Comparison of ENCODE assay signal across 17 cellular contexts in genomic region chr1:93977546-93977945, GRCh38.
A peak's percentile ranks its signal among the peaks of the same experiment; 100 is the strongest.
DNase-seq lines count a peak whose midpoint lies in the region; ATAC-seq and TF ChIP-seq lines count a peak whose summit lies in the region.
"Had no signal": no experiment of that assay in that cellular context is flagged by ENCODE, and none has a peak within 500 bp of the region (broad histone marks: within the 10 kb centered on the region; RNA-seq: fewer than 3 reads in every experiment).

No MANE protein-coding gene starts in this region.

- no peak for TF ChIP-seq CTCF in choroid plexus epithelial cell (conservative IDR thresholded peaks at IDR 0.05; ENCODE audit: low read depth, low read length)
- TF ChIP-seq CTCF in ascending aorta (IDR thresholded peaks at IDR 0.05), result no peak

- intact Hi-C loops in Right ventricle myocardium inferior (cut with DNase I) (no loop called here), ascending aorta (cut with DNase I) (no loop called here)

- no peak overlapping the region for H3K27ac ChIP-seq in ascending aorta
- H3K27ac ChIP-seq: adrenal gland, KMS-11, vagina had no signal

- no peaks in the 10 kb centered on the region for H3K36me3 ChIP-seq in ascending aorta
- H3K36me3 ChIP-seq: adrenal gland, vagina had no signal

- H3K4me1 ChIP-seq in ascending aorta, result no peaks in the 10 kb centered on the region

- H3K4me3 ChIP-seq in choroid plexus epithelial cell (ENCODE audit: low read depth, low read length) (no peak overlapping the region), ascending aorta (no peak overlapping the region)
- H3K4me3 ChIP-seq: adrenal gland, vagina had no signal

- ATAC-seq in Right ventricle myocardium inferior, result no peak
- ATAC-seq: stimulated activated naive CD8-positive, alpha-beta T cell treated with anti-CD3 and anti-CD28 coated beads, Interleukin-15, amount 100 ng/mL, for 72 hours had no signal

- H3K9me3 ChIP-seq in ascending aorta, result no peaks in the 10 kb centered on the region
- H3K9me3 ChIP-seq: adrenal gland, vagina had no signal

- DNase-seq in ELR (ENCODE audit: low read depth), result peak; percentile 82
- peak; percentile 41 for DNase-seq in RKO (ENCODE audit: low spot score)
- DNase-seq in choroid plexus epithelial cell (ENCODE audit: low read depth), result peak; percentile 35
- peak; percentile 73 for DNase-seq in kidney tubule cell (ENCODE audit: low spot score)
- DNase-seq in Right ventricle myocardium inferior (ENCODE audit: missing footprints), result no peak
- DNase-seq in ascending aorta (ENCODE audit: low spot score in 2 of 2), result no peak
- DNase-seq in NCI-H2081 treated with DMSO at 0.1 percent for 48 hours (lab: John Stamatoyannopoulos, UW), result no peak
- DNase-seq in RPMI8226, result no peak
- DNase-seq: activated CD4-positive, alpha-beta memory T cell treated with anti-CD3 and anti-CD28 coated beads, Interleukin-2, amount 10 ng/mL, durations not matched to agents 7 days and 5 days; adrenal gland; AML-193; cortex of kidney; NCI-H1436; posterior cingulate gyrus; stimulated activated naive CD8-positive, alpha-beta T cell treated with anti-CD3 and anti-CD28 coated beads, Interleukin-15, amount 100 ng/mL, for 72 hours had no signal

- H3K27me3 ChIP-seq in ascending aorta, result no peaks in the 10 kb centered on the region
- H3K27me3 ChIP-seq: adrenal gland, vagina had no signal

Comparison
In these comparisons a context has a peak if more than half of its experiments do, and no peak if none do; other contexts are left out.
1. DNase-seq: peak in ELR (single experiment), RKO (single experiment), choroid plexus epithelial cell (single experiment) and kidney tubule cell (single experiment); none in Right ventricle myocardium inferior (single experiment), ascending aorta (0 of 2), NCI-H2081 treated with DMSO at 0.1 percent for 48 hours (single experiment) and RPMI8226 (single experiment).